Comparison of ENCODE assay signal across 1 cellular context in the genomic region with DNA sequence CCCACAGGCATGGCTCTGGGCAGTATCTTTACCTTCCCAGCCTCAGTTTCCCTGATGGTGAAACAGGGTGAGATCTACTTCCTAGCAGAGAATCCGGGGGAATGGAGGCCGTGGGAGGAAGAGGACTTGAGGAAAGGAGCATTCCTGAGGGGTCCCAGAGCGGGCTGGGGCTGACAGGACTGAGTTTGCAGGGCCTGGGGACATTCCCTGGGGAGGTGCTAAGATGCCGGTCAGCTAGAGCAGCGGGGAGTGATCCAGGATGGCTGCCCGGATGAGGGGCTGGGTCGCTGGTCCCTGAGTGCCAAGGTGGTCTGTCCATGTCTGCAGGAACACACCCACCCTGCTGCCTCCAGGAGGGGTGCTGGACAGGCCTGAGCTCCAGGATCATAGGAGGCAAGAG.
TF ChIP-seq lines count a peak whose summit lies in the region.

No MANE protein-coding gene starts in this region.

TF ChIP-seq in K562, 482 proteins besides CTCF, POLR2A, EP300 and RAD21:
- peak; percentile 58 for TF ChIP-seq STAG1 (CRISPR knock-in tag; IDR thresholded peaks at IDR 0.05; ENCODE audit: borderline replicate concordance)
- TF ChIP-seq ZNF134 (CRISPR knock-in tag; conservative IDR thresholded peaks at IDR 0.05), result no peak
- no peak for TF ChIP-seq CHD1 (IDR thresholded peaks at IDR 0.05; ENCODE audit: low read length)
- TF ChIP-seq, protein P1, sequence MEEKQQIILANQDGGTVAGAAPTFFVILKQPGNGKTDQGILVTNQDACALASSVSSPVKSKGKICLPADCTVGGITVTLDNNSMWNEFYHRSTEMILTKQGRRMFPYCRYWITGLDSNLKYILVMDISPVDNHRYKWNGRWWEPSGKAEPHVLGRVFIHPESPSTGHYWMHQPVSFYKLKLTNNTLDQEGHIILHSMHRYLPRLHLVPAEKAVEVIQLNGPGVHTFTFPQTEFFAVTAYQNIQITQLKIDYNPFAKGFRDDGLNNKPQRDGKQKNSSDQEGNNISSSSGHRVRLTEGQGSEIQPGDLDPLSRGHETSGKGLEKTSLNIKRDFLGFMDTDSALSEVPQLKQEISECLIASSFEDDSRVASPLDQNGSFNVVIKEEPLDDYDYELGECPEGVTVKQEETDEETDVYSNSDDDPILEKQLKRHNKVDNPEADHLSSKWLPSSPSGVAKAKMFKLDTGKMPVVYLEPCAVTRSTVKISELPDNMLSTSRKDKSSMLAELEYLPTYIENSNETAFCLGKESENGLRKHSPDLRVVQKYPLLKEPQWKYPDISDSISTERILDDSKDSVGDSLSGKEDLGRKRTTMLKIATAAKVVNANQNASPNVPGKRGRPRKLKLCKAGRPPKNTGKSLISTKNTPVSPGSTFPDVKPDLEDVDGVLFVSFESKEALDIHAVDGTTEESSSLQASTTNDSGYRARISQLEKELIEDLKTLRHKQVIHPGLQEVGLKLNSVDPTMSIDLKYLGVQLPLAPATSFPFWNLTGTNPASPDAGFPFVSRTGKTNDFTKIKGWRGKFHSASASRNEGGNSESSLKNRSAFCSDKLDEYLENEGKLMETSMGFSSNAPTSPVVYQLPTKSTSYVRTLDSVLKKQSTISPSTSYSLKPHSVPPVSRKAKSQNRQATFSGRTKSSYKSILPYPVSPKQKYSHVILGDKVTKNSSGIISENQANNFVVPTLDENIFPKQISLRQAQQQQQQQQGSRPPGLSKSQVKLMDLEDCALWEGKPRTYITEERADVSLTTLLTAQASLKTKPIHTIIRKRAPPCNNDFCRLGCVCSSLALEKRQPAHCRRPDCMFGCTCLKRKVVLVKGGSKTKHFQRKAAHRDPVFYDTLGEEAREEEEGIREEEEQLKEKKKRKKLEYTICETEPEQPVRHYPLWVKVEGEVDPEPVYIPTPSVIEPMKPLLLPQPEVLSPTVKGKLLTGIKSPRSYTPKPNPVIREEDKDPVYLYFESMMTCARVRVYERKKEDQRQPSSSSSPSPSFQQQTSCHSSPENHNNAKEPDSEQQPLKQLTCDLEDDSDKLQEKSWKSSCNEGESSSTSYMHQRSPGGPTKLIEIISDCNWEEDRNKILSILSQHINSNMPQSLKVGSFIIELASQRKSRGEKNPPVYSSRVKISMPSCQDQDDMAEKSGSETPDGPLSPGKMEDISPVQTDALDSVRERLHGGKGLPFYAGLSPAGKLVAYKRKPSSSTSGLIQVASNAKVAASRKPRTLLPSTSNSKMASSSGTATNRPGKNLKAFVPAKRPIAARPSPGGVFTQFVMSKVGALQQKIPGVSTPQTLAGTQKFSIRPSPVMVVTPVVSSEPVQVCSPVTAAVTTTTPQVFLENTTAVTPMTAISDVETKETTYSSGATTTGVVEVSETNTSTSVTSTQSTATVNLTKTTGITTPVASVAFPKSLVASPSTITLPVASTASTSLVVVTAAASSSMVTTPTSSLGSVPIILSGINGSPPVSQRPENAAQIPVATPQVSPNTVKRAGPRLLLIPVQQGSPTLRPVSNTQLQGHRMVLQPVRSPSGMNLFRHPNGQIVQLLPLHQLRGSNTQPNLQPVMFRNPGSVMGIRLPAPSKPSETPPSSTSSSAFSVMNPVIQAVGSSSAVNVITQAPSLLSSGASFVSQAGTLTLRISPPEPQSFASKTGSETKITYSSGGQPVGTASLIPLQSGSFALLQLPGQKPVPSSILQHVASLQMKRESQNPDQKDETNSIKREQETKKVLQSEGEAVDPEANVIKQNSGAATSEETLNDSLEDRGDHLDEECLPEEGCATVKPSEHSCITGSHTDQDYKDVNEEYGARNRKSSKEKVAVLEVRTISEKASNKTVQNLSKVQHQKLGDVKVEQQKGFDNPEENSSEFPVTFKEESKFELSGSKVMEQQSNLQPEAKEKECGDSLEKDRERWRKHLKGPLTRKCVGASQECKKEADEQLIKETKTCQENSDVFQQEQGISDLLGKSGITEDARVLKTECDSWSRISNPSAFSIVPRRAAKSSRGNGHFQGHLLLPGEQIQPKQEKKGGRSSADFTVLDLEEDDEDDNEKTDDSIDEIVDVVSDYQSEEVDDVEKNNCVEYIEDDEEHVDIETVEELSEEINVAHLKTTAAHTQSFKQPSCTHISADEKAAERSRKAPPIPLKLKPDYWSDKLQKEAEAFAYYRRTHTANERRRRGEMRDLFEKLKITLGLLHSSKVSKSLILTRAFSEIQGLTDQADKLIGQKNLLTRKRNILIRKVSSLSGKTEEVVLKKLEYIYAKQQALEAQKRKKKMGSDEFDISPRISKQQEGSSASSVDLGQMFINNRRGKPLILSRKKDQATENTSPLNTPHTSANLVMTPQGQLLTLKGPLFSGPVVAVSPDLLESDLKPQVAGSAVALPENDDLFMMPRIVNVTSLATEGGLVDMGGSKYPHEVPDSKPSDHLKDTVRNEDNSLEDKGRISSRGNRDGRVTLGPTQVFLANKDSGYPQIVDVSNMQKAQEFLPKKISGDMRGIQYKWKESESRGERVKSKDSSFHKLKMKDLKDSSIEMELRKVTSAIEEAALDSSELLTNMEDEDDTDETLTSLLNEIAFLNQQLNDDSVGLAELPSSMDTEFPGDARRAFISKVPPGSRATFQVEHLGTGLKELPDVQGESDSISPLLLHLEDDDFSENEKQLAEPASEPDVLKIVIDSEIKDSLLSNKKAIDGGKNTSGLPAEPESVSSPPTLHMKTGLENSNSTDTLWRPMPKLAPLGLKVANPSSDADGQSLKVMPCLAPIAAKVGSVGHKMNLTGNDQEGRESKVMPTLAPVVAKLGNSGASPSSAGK (IDR thresholded peaks at IDR 0.05), result no peak
- TF ChIP-seq CREM (IDR thresholded peaks at IDR 0.05; ENCODE audit: low read depth), result no peak
- no peak for TF ChIP-seq PHF20 (IDR thresholded peaks at IDR 0.05; ENCODE audit: partially characterized antibody)
- no peak for TF ChIP-seq ZBTB17 (CRISPR knock-in tag; IDR thresholded peaks at IDR 0.05)
- no peak for TF ChIP-seq NFYB (IDR thresholded peaks at IDR 0.05; ENCODE audit: extremely low read depth, insufficient read length)
- no peak for TF ChIP-seq TBL1XR1 (IDR thresholded peaks at IDR 0.05; ENCODE audit: low read length in 2 of 2)
- TF ChIP-seq KLF1 (tag; IDR thresholded peaks at IDR 0.05), result no peak
- no peak for TF ChIP-seq ARHGAP35 (IDR thresholded peaks at IDR 0.05; ENCODE audit: partially characterized antibody)
- TF ChIP-seq BMI1 (IDR thresholded peaks at IDR 0.05; ENCODE audit: low read length), result no peak
- TF ChIP-seq YBX1 (IDR thresholded peaks at IDR 0.05), result no peak
- TF ChIP-seq SETDB1 (IDR thresholded peaks at IDR 0.05; ENCODE audit: low read length), result no peak
- TF ChIP-seq, protein P2, sequence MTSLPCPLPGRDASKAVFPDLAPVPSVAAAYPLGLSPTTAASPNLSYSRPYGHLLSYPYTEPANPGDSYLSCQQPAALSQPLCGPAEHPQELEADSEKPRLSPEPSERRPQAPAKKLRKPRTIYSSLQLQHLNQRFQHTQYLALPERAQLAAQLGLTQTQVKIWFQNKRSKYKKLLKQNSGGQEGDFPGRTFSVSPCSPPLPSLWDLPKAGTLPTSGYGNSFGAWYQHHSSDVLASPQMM (CRISPR knock-in tag; IDR thresholded peaks at IDR 0.05), result no peak
- TF ChIP-seq, protein P3, sequence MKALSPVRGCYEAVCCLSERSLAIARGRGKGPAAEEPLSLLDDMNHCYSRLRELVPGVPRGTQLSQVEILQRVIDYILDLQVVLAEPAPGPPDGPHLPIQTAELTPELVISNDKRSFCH (CRISPR knock-in tag; IDR thresholded peaks at IDR 0.05), result no peak
- TF ChIP-seq, protein P3 (tag; IDR thresholded peaks at IDR 0.05), result no peak
- 0 out of 2 replicates have a peak, but pooled peaks have one; percentile 53 for TF ChIP-seq ZC3H4 (CRISPR knock-in tag; IDR thresholded peaks at IDR 0.05; ENCODE audit: borderline replicate concordance)
- no peak for TF ChIP-seq KDM5B (IDR thresholded peaks at IDR 0.05; ENCODE audit: insufficient replicate concordance, low read depth, low read length)
- no peak for TF ChIP-seq CC2D1A (IDR thresholded peaks at IDR 0.05)
- TF ChIP-seq ETV1 (tag; conservative IDR thresholded peaks at IDR 0.05; ENCODE audit: low read depth), result no peak
- TF ChIP-seq, protein P4, sequence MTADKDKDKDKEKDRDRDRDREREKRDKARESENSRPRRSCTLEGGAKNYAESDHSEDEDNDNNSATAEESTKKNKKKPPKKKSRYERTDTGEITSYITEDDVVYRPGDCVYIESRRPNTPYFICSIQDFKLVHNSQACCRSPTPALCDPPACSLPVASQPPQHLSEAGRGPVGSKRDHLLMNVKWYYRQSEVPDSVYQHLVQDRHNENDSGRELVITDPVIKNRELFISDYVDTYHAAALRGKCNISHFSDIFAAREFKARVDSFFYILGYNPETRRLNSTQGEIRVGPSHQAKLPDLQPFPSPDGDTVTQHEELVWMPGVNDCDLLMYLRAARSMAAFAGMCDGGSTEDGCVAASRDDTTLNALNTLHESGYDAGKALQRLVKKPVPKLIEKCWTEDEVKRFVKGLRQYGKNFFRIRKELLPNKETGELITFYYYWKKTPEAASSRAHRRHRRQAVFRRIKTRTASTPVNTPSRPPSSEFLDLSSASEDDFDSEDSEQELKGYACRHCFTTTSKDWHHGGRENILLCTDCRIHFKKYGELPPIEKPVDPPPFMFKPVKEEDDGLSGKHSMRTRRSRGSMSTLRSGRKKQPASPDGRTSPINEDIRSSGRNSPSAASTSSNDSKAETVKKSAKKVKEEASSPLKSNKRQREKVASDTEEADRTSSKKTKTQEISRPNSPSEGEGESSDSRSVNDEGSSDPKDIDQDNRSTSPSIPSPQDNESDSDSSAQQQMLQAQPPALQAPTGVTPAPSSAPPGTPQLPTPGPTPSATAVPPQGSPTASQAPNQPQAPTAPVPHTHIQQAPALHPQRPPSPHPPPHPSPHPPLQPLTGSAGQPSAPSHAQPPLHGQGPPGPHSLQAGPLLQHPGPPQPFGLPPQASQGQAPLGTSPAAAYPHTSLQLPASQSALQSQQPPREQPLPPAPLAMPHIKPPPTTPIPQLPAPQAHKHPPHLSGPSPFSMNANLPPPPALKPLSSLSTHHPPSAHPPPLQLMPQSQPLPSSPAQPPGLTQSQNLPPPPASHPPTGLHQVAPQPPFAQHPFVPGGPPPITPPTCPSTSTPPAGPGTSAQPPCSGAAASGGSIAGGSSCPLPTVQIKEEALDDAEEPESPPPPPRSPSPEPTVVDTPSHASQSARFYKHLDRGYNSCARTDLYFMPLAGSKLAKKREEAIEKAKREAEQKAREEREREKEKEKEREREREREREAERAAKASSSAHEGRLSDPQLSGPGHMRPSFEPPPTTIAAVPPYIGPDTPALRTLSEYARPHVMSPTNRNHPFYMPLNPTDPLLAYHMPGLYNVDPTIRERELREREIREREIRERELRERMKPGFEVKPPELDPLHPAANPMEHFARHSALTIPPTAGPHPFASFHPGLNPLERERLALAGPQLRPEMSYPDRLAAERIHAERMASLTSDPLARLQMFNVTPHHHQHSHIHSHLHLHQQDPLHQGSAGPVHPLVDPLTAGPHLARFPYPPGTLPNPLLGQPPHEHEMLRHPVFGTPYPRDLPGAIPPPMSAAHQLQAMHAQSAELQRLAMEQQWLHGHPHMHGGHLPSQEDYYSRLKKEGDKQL (CRISPR knock-in tag; IDR thresholded peaks at IDR 0.05; ENCODE audit: borderline replicate concordance), result no peak
- no peak for TF ChIP-seq CBFB (CRISPR knock-in tag; IDR thresholded peaks at IDR 0.05)
- TF ChIP-seq RBM15 (IDR thresholded peaks at IDR 0.05; ENCODE audit: insufficient read depth, low read length), result no peak
- 0 out of 2 replicates have a peak, but pooled peaks have one; percentile 45 for TF ChIP-seq ZBTB1 (CRISPR knock-in tag; IDR thresholded peaks at IDR 0.05; ENCODE audit: borderline replicate concordance, low read depth)
- TF ChIP-seq ELF1 (tag; IDR thresholded peaks at IDR 0.05), result no peak
TF ChIP-seq in K562: peak in this region for 3.
